Comparison of ENCODE assay signal across 15 cellular contexts in genomic region chrX:105822138-105823091, GRCh38. TPM values are rescaled to one million over a fixed set of nuclear protein-coding genes. Genes with fewer than 3 reads are reported as not detected.
A peak's percentile ranks its signal among the peaks of the same experiment; 100 is the strongest.
DNase-seq lines count a peak whose midpoint lies in the region; ATAC-seq, FAIRE-seq and TF ChIP-seq lines count a peak whose summit lies in the region.
"Had no signal": no experiment of that assay in that cellular context is flagged by ENCODE, and none has a peak within 500 bp of the region (broad histone marks: within the 10 kb centered on the region; RNA-seq: fewer than 3 reads in every experiment).

Gene NRK, plus strand, starts transcription at chrX:105822539. Its CDS starts 307 bp downstream, at chrX:105822846.

- peak within 1 kb of the TSS; percentile 11 for H3K27ac ChIP-seq in AG04450 (ENCODE audit: low read depth, low read length)
- H3K27ac ChIP-seq in ascending aorta = peak within 1 kb of the TSS; percentile 73 to 77
- peak within 1 kb of the TSS; percentile 55 for H3K27ac ChIP-seq in hepatocyte
- H3K27ac ChIP-seq in trophoblast cell (ENCODE audit: low read depth, low read length) = peak within 1 kb of the TSS; percentile 92
- H3K27ac ChIP-seq: BLaER1 had no signal

- H3K27me3 ChIP-seq in AG04450 (ENCODE audit: control insufficient read depth, insufficient read depth, low read length) (no peaks in the 10 kb centered on the region), ascending aorta (no peaks in the 10 kb centered on the region), hepatocyte (peaks cover 21% of the 10 kb centered on the region), trophoblast cell (ENCODE audit: insufficient read depth, low read length) (no peaks in the 10 kb centered on the region)

- peak within 1 kb of the TSS; percentile 57 for H3K14ac ChIP-seq in trophoblast cell (ENCODE audit: low read length)

- peak; percentile 28 for TF ChIP-seq CTCF in AG04450 (IDR thresholded peaks at IDR 0.05; ENCODE audit: low read depth, low read length)
- peak in 1 of 3 experiments; percentile 30 for TF ChIP-seq CTCF in ascending aorta (IDR thresholded peaks at IDR 0.05)
- peak; percentile 16 for TF ChIP-seq CTCF in hepatocyte (IDR thresholded peaks at IDR 0.05; ENCODE audit: poor library complexity)

- peak within 1 kb of the TSS; percentile 15 for H3K4ac ChIP-seq in trophoblast cell (ENCODE audit: low read depth, low read length)

- no peak for ATAC-seq in HG02678 (IDR thresholded peaks at IDR 0.05; ENCODE audit: unreplicated experiment)
- ATAC-seq in GM19328 (IDR thresholded peaks at IDR 0.05; ENCODE audit: unreplicated experiment) = no peak

- no peaks in the 10 kb centered on the region for H3K4me1 ChIP-seq in ascending aorta
- no peaks in the 10 kb centered on the region for H3K4me1 ChIP-seq in hepatocyte (ENCODE audit: insufficient read depth)
- H3K4me1 ChIP-seq in trophoblast cell (ENCODE audit: control insufficient read depth in 1 of 2, insufficient read depth in 2 of 2, low read length in 2 of 2) = peaks cover 2 to 4% of the 10 kb centered on the region in 2 experiments
- H3K4me1 ChIP-seq: BLaER1, HAP-1 had no signal

- CTCF ChIA-PET in AG04450 (lab: Charles Lee) = no interaction called here

- peaks cover 10% of the 10 kb centered on the region for H3K79me1 ChIP-seq in trophoblast cell (ENCODE audit: low read length)

- H3K9me2 ChIP-seq in hepatocyte (replicated peaks; ENCODE audit: insufficient read depth) = no peaks in the 10 kb centered on the region

- H4K12ac ChIP-seq in trophoblast cell (ENCODE audit: low read depth, low read length) = peak within 1 kb of the TSS; percentile 25

- intact Hi-C loops in ascending aorta (cut with DNase I) = no loop called here

- peak within 1 kb of the TSS; percentile 73 for H2BK5ac ChIP-seq in trophoblast cell (ENCODE audit: low read depth, low read length, poor library complexity)

- H3K9me3 ChIP-seq in AG04450 (ENCODE audit: control insufficient read depth, insufficient read depth, low read length) (no peaks in the 10 kb centered on the region), ascending aorta (no peaks in the 10 kb centered on the region), hepatocyte (ENCODE audit: low read depth) (no peaks in the 10 kb centered on the region), trophoblast cell (ENCODE audit: insufficient read depth, low read depth, low read length) (no peaks in the 10 kb centered on the region)
- H3K9me3 ChIP-seq: HAP-1 had no signal

- H3K18ac ChIP-seq in trophoblast cell (ENCODE audit: low read length) = peak within 1 kb of the TSS; percentile 61

- peak within 1 kb of the TSS; percentile 45 for H4K91ac ChIP-seq in trophoblast cell (ENCODE audit: low read depth, low read length)

- POLR2A ChIA-PET in AG04450 (lab: Yijun Ruan, JAX) = no interaction called here

- H3K36me3 ChIP-seq in ascending aorta (no peaks in the 10 kb centered on the region), hepatocyte (replicated peaks; ENCODE audit: insufficient read depth, low read depth) (no peaks in the 10 kb centered on the region), trophoblast cell (ENCODE audit: control insufficient read depth in 1 of 2, insufficient read depth in 2 of 2, low read length in 2 of 2) (no peaks in the 10 kb centered on the region)
- H3K36me3 ChIP-seq: BLaER1, HAP-1 had no signal

- H2AK5ac ChIP-seq in trophoblast cell (ENCODE audit: low read length) = no peak within 1 kb of the TSS

- DNase-seq in AG04450 (ENCODE audit: low read depth, low spot score) (no peak), ascending aorta (ENCODE audit: low spot score in 2 of 2) (peak in 1 of 2 donors; percentile 63), hepatocyte (ENCODE audit: low spot score) (peak; percentile 25), trophoblast cell (peak; percentile 2 to 26), NCI-H2227 treated with DMSO at 0.1 percent for 48 hours (lab: John Stamatoyannopoulos, UW) (no peak), RCC 7860 (ENCODE audit: low spot score) (no peak)
- DNase-seq: NCI-H2171; stimulated activated CD4-positive, alpha-beta T cell treated with anti-CD3 and anti-CD28 coated beads, Interleukin-12 subunit alpha, Interleukin-12 subunit beta, amount 100 ng/mL, for 4 hours had no signal

- H3K4me2 ChIP-seq in hepatocyte (peak within 1 kb of the TSS; percentile 82), trophoblast cell (ENCODE audit: low read length) (peak within 1 kb of the TSS; percentile 86)
- H3K4me2 ChIP-seq: BLaER1 had no signal

- no peak for FAIRE-seq in RCC 7860 (lab: Jason Lieb, UNC)
- FAIRE-seq: frontal cortex had no signal

- no peak within 1 kb of the TSS for H3K23ac ChIP-seq in trophoblast cell (ENCODE audit: low read length)

- H3K79me2 ChIP-seq in hepatocyte (no peaks in the 10 kb centered on the region), trophoblast cell (ENCODE audit: control insufficient read depth, insufficient read depth, low read length, poor library complexity) (peaks cover 1% of the 10 kb centered on the region)

- H3K9ac ChIP-seq in trophoblast cell (ENCODE audit: low read length) = peak within 1 kb of the TSS; percentile 69
- H3K9ac ChIP-seq: BLaER1 had no signal

- 41% methylated on average over 44 of the region's 76 CpGs for WGBS in hepatocyte (ENCODE audit: low lambda C conversion rate, missing lambda C conversion rate)
- no CpG with 5 or more reads among the region's 76 CpGs for WGBS in trophoblast cell (ENCODE audit: extremely low coverage, insufficient coverage, insufficient read length)

- peak within 1 kb of the TSS; percentile 51 for H3K4me3 ChIP-seq in AG04450 (ENCODE audit: low read depth, low read length)
- H3K4me3 ChIP-seq in ascending aorta = peak within 1 kb of the TSS; percentile 48 to 67
- H3K4me3 ChIP-seq in hepatocyte = peak within 1 kb of the TSS; percentile 52
- peak within 1 kb of the TSS; percentile 82 for H3K4me3 ChIP-seq in trophoblast cell (ENCODE audit: low read depth, low read length)
- H3K4me3 ChIP-seq: BLaER1, HAP-1 had no signal

- peak within 1 kb of the TSS; percentile 45 for H2BK12ac ChIP-seq in trophoblast cell (ENCODE audit: low read length)

- no peaks in the 10 kb centered on the region for H4K20me1 ChIP-seq in hepatocyte (ENCODE audit: insufficient read depth, poor library complexity, severe bottlenecking)
- H4K20me1 ChIP-seq: BLaER1 had no signal

- peak within 1 kb of the TSS; percentile 78 for H4K8ac ChIP-seq in trophoblast cell (ENCODE audit: low read depth, low read length)

- H2AFZ ChIP-seq in hepatocyte (peak within 1 kb of the TSS; percentile 66), trophoblast cell (ENCODE audit: insufficient read depth, low read length, poor library complexity) (peak within 1 kb of the TSS; percentile 83)

- H2BK120ac ChIP-seq in trophoblast cell (ENCODE audit: insufficient read depth, low read length, poor library complexity) = peak within 1 kb of the TSS; percentile 89

RNA-seq across cellular contexts. Expression of gene NRK, which starts in this region (rescaled TPM):
- polyA plus RNA-seq in AG04450 (2011; rRNA removed) (2.2 and 2.8 TPM in 2 replicates), hepatocyte (2.2 and 4.6 TPM in 2 replicates)
- 4.4 and 4.8 TPM in 2 replicates for polyA minus RNA-seq in AG04450 (2011; rRNA and poly(A)+ RNA removed)
- total RNA-seq in ascending aorta (3.2 TPM), hepatocyte (9.1 and 12.0 TPM in 2 replicates)
- 10.8 and 11.5 TPM in 2 replicates for polyA plus RNA-seq in trophoblast cell (2013)
- total RNA-seq: activated T-helper 2 cell treated with anti-CD3 and anti-CD28 coated beads, Interferon-gamma antibody, Interleukin-2, Interleukin-4, amounts not matched to agents 10 μg/mL and 5 μg/mL and 100 μg/mL, durations not matched to agents 14 hours and 24 hours and 36 hours; T-helper 1 cell treated with Interleukin-12 subunit alpha and Interleukin-12 subunit beta and Interleukin-4 antibody, amounts not matched to agents 30 ng/mL and 1 ng/mL, for 36 hours had no signal

Comparison
In these comparisons a context has a peak if more than half of its experiments do, and no peak if none do; other contexts are left out.
1. DNase-seq: peak in hepatocyte (single experiment) and trophoblast cell (2 of 2); none in AG04450 (single experiment), NCI-H2227 treated with DMSO at 0.1 percent for 48 hours (single experiment) and RCC 7860 (single experiment).
2. H3K27ac ChIP-seq: peak in every context shown above with its lines; median percentile 92 in trophoblast cell; 75 in ascending aorta; 55 in hepatocyte; 11 in AG04450.
3. Peak in every context shown above with its lines, with median percentiles within 50 percentile points of each other: H3K4me3 ChIP-seq.